Comparison of ENCODE assay signal across 20 cellular contexts in genomic region chr11:119520400-119520799, GRCh38.
"Had no signal": no experiment of that assay in that cellular context is flagged by ENCODE, and none has a peak within 500 bp of the region (broad histone marks: within the 10 kb centered on the region; RNA-seq: fewer than 3 reads in every experiment).

No MANE protein-coding gene starts in this region.

- H3K4me1 Mint-ChIP-seq: activated T-helper 17 cell treated with anti-CD3 and anti-CD28 coated beads, Interleukin-2, amount 50 U/mL, for 72 hours; mesothelial cell of epicardium had no signal

- H3K9me3 Mint-ChIP-seq: activated CD8-positive, alpha-beta T cell treated with anti-CD3 and anti-CD28 coated beads for 36 hours; activated T-helper 17 cell treated with anti-CD3 and anti-CD28 coated beads, Interleukin-2, amount 50 U/mL, for 72 hours; mesothelial cell of epicardium; natural killer cell treated with Interleukin-12 subunit alpha and Interleukin-12 subunit beta and Interleukin-15 and Interleukin-18, amount 100 ng/mL, for 72 hours had no signal

- ATAC-seq: activated CD8-positive, alpha-beta T cell treated with anti-CD3 and anti-CD28 coated beads for 36 hours; activated T-helper 17 cell treated with anti-CD3 and anti-CD28 coated beads, Interleukin-2, amount 50 U/mL, for 72 hours; body of pancreas; foreskin keratinocyte; natural killer cell treated with Interleukin-12 subunit alpha and Interleukin-12 subunit beta and Interleukin-15 and Interleukin-18, amount 100 ng/mL, for 72 hours had no signal

- H3K27ac Mint-ChIP-seq: activated CD8-positive, alpha-beta T cell treated with anti-CD3 and anti-CD28 coated beads for 36 hours; activated T-helper 17 cell treated with anti-CD3 and anti-CD28 coated beads, Interleukin-2, amount 50 U/mL, for 72 hours; mesothelial cell of epicardium; natural killer cell treated with Interleukin-12 subunit alpha and Interleukin-12 subunit beta and Interleukin-15 and Interleukin-18, amount 100 ng/mL, for 72 hours had no signal

- H3K4me3 Mint-ChIP-seq: activated CD8-positive, alpha-beta T cell treated with anti-CD3 and anti-CD28 coated beads for 36 hours; activated T-helper 17 cell treated with anti-CD3 and anti-CD28 coated beads, Interleukin-2, amount 50 U/mL, for 72 hours; mesothelial cell of epicardium; natural killer cell treated with Interleukin-12 subunit alpha and Interleukin-12 subunit beta and Interleukin-15 and Interleukin-18, amount 100 ng/mL, for 72 hours had no signal

- DNase-seq: activated CD4-positive, alpha-beta T cell treated with anti-CD3 and anti-CD28 coated beads for 48 hours; activated CD4-positive, CD25-positive, alpha-beta regulatory T cell; activated CD8-positive, alpha-beta T cell treated with anti-CD3 and anti-CD28 coated beads for 36 hours; activated naive CD4-positive, alpha-beta T cell treated with Interleukin-2 at 50 U/mL for 16 hours; activated T-cell treated with anti-CD3 and anti-CD28 coated beads, Interleukin-2, amount 50 U/mL, for 1 hour; body of pancreas; dorsolateral prefrontal cortex; foreskin keratinocyte; glutamatergic neuron; hippocampal formation; islet precursor cell; sigmoid colon; stimulated activated CD4-positive, alpha-beta T cell treated with anti-CD3 and anti-CD28 coated beads, Interleukin-12 subunit alpha, Interleukin-12 subunit beta, amount 100 ng/mL, for 4 hours; stimulated activated CD4-positive, alpha-beta T cell treated with anti-CD3 and anti-CD28 coated beads, Interleukin-1b, Interleukin-23, amount 100 ng/mL, for 48 hours; stimulated activated CD8-positive, alpha-beta memory T cell treated with anti-CD3 and anti-CD28 coated beads, Interleukin-4, amount 100 ng/mL, for 48 hours; stimulated activated naive CD4-positive, alpha-beta T cell treated with Interleukin-2 at 50 U/mL for 16 hours; thyroid gland had no signal

- H3K36me3 Mint-ChIP-seq: mesothelial cell of epicardium; natural killer cell treated with Interleukin-12 subunit alpha and Interleukin-12 subunit beta and Interleukin-15 and Interleukin-18, amount 100 ng/mL, for 72 hours had no signal

- H3K27me3 Mint-ChIP-seq: activated CD8-positive, alpha-beta T cell treated with anti-CD3 and anti-CD28 coated beads for 36 hours had no signal
